In the genomic region with DNA sequence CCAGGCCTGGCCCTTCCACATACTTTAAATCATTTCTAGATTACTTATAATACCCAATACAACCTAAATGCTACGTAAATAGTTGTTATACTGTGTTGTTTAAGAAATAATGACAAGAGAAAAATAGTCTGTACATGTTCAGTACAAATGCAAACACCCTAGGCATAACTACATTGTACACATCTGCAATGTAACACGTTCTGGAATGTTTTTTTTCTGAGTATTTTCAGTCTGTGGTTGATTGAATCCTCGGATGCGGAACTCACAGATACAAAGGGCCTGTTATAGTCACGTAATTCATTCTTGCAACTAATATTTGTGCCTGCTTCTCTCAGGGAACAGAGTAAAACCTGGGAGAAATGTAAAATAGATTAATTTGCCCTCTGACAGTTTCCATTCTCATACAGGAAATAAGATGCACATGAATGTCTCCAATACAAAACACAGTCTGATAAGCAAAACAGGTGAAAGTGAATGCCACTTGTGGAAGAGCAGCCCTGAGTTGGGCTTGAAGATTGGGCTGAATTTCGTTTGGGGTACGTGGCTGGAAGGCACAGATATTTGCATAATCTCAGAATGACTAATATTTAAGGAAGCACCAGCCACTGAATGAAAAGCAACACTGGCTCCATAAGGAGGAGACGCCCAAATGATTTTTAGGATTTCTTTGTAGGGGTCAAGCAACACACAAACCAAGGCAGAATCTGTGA, we compare ENCODE assay signal across 1 cellular context.
A peak's percentile ranks its signal among the peaks of the same experiment; 100 is the strongest.
TF ChIP-seq lines count a peak whose summit lies in the region.

No MANE protein-coding gene starts in this region.

TF ChIP-seq in K562, 482 proteins besides CTCF, POLR2A, EP300 and RAD21:
- TF ChIP-seq CBX8 (IDR thresholded peaks at IDR 0.05; ENCODE audit: borderline replicate concordance, extremely low read depth, low read depth, low read length, poor library complexity, severe bottlenecking) (peak; percentile 32), EP400 (IDR thresholded peaks at IDR 0.05) (no peak), ATF4 (CRISPR knock-in tag; IDR thresholded peaks at IDR 0.05) (no peak), ZFP36 (IDR thresholded peaks at IDR 0.05; ENCODE audit: low read depth, low read length, partially characterized antibody) (peak; percentile 15), MYC (IDR thresholded peaks at IDR 0.05; ENCODE audit: low read depth, low read length) (no peak), MYC (CRISPR knock-in tag; IDR thresholded peaks at IDR 0.05; ENCODE audit: borderline replicate concordance, low read depth) (no peak), BMI1 (IDR thresholded peaks at IDR 0.05; ENCODE audit: low read length) (peak; percentile 43; the same call in 1 of the 2 replicates), ZNF277 (CRISPR knock-in tag; IDR thresholded peaks at IDR 0.05; ENCODE audit: borderline replicate concordance) (no peak)
TF ChIP-seq in K562: peak in this region for 3.
